Comparison of ENCODE assay signal across 1 cellular context in genomic region chr1:8020032-8020431, GRCh38.
A peak's percentile ranks its signal among the peaks of the same experiment; 100 is the strongest.
TF ChIP-seq lines count a peak whose summit lies in the region.

No MANE protein-coding gene starts in this region.

TF ChIP-seq in HepG2, 621 proteins besides CTCF, POLR2A, EP300 and RAD21 (continued from another document):
- 0 out of 2 replicates have a peak, but pooled peaks have one; percentile 11 for TF ChIP-seq ARID3A (IDR thresholded peaks at IDR 0.05; ENCODE audit: low read depth, low read length)
- TF ChIP-seq ZNF577 (CRISPR knock-in tag; IDR thresholded peaks at IDR 0.05; ENCODE audit: borderline replicate concordance, low read depth): no peak
- no peak for TF ChIP-seq ATRX (CRISPR knock-in tag; IDR thresholded peaks at IDR 0.05; ENCODE audit: borderline replicate concordance)
- no peak for TF ChIP-seq ATF4 (CRISPR knock-in tag; IDR thresholded peaks at IDR 0.05)
- TF ChIP-seq POLR2G (IDR thresholded peaks at IDR 0.05; ENCODE audit: low read depth, low read length): no peak
- no peak for TF ChIP-seq CCAR2 (optimal IDR thresholded peaks at IDR 0.05; ENCODE audit: low read depth, low read length)
- no peak for TF ChIP-seq ZNF10 (CRISPR knock-in tag; IDR thresholded peaks at IDR 0.05; ENCODE audit: borderline replicate concordance, low read depth)
- TF ChIP-seq POLR2AphosphoS5 (IDR thresholded peaks at IDR 0.05; ENCODE audit: low read depth, low read length): peak; percentile 37; the same call in 1 of the 2 replicates
- no peak for TF ChIP-seq CSRNP2 (CRISPR knock-in tag; conservative IDR thresholded peaks at IDR 0.05; ENCODE audit: low read depth)
- no peak for TF ChIP-seq ZBTB34 (CRISPR knock-in tag; IDR thresholded peaks at IDR 0.05)
- TF ChIP-seq ELF3 (CRISPR knock-in tag; IDR thresholded peaks at IDR 0.05): peak; percentile 54; the same call in 1 of the 2 replicates
- TF ChIP-seq ETS1 (CRISPR knock-in tag; IDR thresholded peaks at IDR 0.05): no peak
- peak; percentile 93 for TF ChIP-seq RBM22 (optimal IDR thresholded peaks at IDR 0.05; ENCODE audit: low read length)
- peak; percentile 77; the same call in 1 of the 2 replicates for TF ChIP-seq SNRNP70 (IDR thresholded peaks at IDR 0.05; ENCODE audit: low read depth, low read length)
- TF ChIP-seq REST (IDR thresholded peaks at IDR 0.05; ENCODE audit: borderline replicate concordance in 1 of 2, low read depth in 1 of 2, low read length in 2 of 2): 0 out of 4 replicates have a peak, but pooled peaks of 1 of the 2 experiments have one; percentile 14
- TF ChIP-seq ZNF724P (CRISPR knock-in tag; IDR thresholded peaks at IDR 0.05; ENCODE audit: borderline replicate concordance): no peak
- no peak for TF ChIP-seq ZNF891 (CRISPR knock-in tag; IDR thresholded peaks at IDR 0.05)
- 0 out of 2 replicates have a peak, but pooled peaks have one; percentile 15 for TF ChIP-seq RARA (CRISPR knock-in tag; IDR thresholded peaks at IDR 0.05)
- no peak for TF ChIP-seq ZBTB38 (CRISPR knock-in tag; IDR thresholded peaks at IDR 0.05)
- no peak for TF ChIP-seq SOX6 (IDR thresholded peaks at IDR 0.05)
- no peak for TF ChIP-seq SOX6 (CRISPR knock-in tag; IDR thresholded peaks at IDR 0.05)
- TF ChIP-seq FOSL2 (CRISPR knock-in tag; IDR thresholded peaks at IDR 0.05): peak; percentile 65
- TF ChIP-seq ZNF510 (CRISPR knock-in tag; IDR thresholded peaks at IDR 0.05; ENCODE audit: low read depth): no peak
- TF ChIP-seq GABPA (IDR thresholded peaks at IDR 0.05; ENCODE audit: low read depth, low read length): no peak
- peak; percentile 21; the same call in 1 of the 2 replicates for TF ChIP-seq GABPA (CRISPR knock-in tag; IDR thresholded peaks at IDR 0.05; ENCODE audit: low read depth)
- no peak for TF ChIP-seq ZNF558 (CRISPR knock-in tag; IDR thresholded peaks at IDR 0.05; ENCODE audit: borderline replicate concordance)
- TF ChIP-seq ZNF17 (CRISPR knock-in tag; IDR thresholded peaks at IDR 0.05): no peak
- no peak for TF ChIP-seq PRDM15 (CRISPR knock-in tag; IDR thresholded peaks at IDR 0.05)
- peak; percentile 44; the same call in 1 of the 2 replicates for TF ChIP-seq ATF3 (CRISPR knock-in tag; IDR thresholded peaks at IDR 0.05)
- 0 out of 2 replicates have a peak, but pooled peaks have one; percentile 36 for TF ChIP-seq HNRNPL (IDR thresholded peaks at IDR 0.05; ENCODE audit: low read depth, low read length)
- TF ChIP-seq ZBTB4 (CRISPR knock-in tag; IDR thresholded peaks at IDR 0.05; ENCODE audit: borderline replicate concordance): no peak
- no peak for TF ChIP-seq TMF1 (CRISPR knock-in tag; IDR thresholded peaks at IDR 0.05; ENCODE audit: low read depth)
- TF ChIP-seq ZNF337 (CRISPR knock-in tag; IDR thresholded peaks at IDR 0.05; ENCODE audit: borderline replicate concordance, low read depth): no peak
- TF ChIP-seq RNF2 (conservative IDR thresholded peaks at IDR 0.05; ENCODE audit: low read depth): no peak
- TF ChIP-seq ZNF24 (IDR thresholded peaks at IDR 0.05): no peak
- peak; percentile 80 for TF ChIP-seq RBFOX2 (IDR thresholded peaks at IDR 0.05; ENCODE audit: low read depth, low read length)
- TF ChIP-seq CEBPG (CRISPR knock-in tag; IDR thresholded peaks at IDR 0.05): 0 out of 2 replicates have a peak, but pooled peaks have one; percentile 14
